8 cellular contexts compared by ENCODE assay signal in genomic region chr15:100338971-100339444, GRCh38. TPM values are rescaled to one million over a fixed set of nuclear protein-coding genes. Genes with fewer than 3 reads are reported as not detected.
A peak's percentile ranks its signal among the peaks of the same experiment; 100 is the strongest.
DNase-seq lines count a peak whose midpoint lies in the region; ATAC-seq and TF ChIP-seq lines count a peak whose summit lies in the region.

No MANE protein-coding gene starts in this region.

- CTCF ChIA-PET in GM10248 (lab: Yijun Ruan, JAX): interaction anchor here (1.2 to 6.0 kb wide), 6 partner anchors 9 to 1067 kb away, joined by 3 to 77 read pairs (median 5); no protein-coding TSS in a partner anchor

- no peaks in the 10 kb centered on the region for H3K79me2 ChIP-seq in Karpas-422 (ENCODE audit: low read length)

- DNase-seq in GM10248 (ENCODE audit: extremely low spot score) (no peak), Karpas-422 (peak; percentile 83), T follicular helper cell (ENCODE audit: low read depth) (peak; percentile 45), breast epithelium (ENCODE audit: low spot score in 2 of 2) (peak in 1 of 2 donors; percentile 72), inferior parietal cortex (ENCODE audit: extremely low spot score) (peak; percentile 80), mesenteric fat pad (ENCODE audit: low spot score) (no peak)
- peak; percentile 50 to 53 for DNase-seq in stimulated activated CD4-positive, alpha-beta T cell treated with anti-CD3 and anti-CD28 coated beads, Interleukin-2, amount 100 ng/mL, for 24 hours

- no peaks in the 10 kb centered on the region for H3K4me1 ChIP-seq in Karpas-422 (ENCODE audit: low read length)
- no peaks in the 10 kb centered on the region for H3K4me1 ChIP-seq in breast epithelium

- H3K27me3 ChIP-seq in Karpas-422 (ENCODE audit: low read length): no peaks in the 10 kb centered on the region
- H3K27me3 ChIP-seq in breast epithelium: no peaks in the 10 kb centered on the region

- TF ChIP-seq POLR2A in breast epithelium (IDR thresholded peaks at IDR 0.05): no peak

- H2AFZ ChIP-seq in Karpas-422 (ENCODE audit: low read length): no peak overlapping the region

- POLR2A ChIA-PET in GM10248 (lab: Yijun Ruan, JAX): no interaction called here

- H3K36me3 ChIP-seq in Karpas-422 (ENCODE audit: insufficient read depth, low read length): no peaks in the 10 kb centered on the region
- no peaks in the 10 kb centered on the region for H3K36me3 ChIP-seq in breast epithelium

- H3K9ac ChIP-seq in Karpas-422 (ENCODE audit: low read length): no peak overlapping the region

- peak; percentile 27 for TF ChIP-seq CTCF in GM10248 (IDR thresholded peaks at IDR 0.05; ENCODE audit: control extremely low read depth, extremely low read depth, low read depth, missing control alignments)
- TF ChIP-seq CTCF in breast epithelium (IDR thresholded peaks at IDR 0.05): peak; percentile 22 to 87 (median 83)

- no peak overlapping the region for H3K4me2 ChIP-seq in Karpas-422 (ENCODE audit: low read depth, low read length, poor library complexity, severe bottlenecking)

- ATAC-seq in GM19395 (IDR thresholded peaks at IDR 0.05; ENCODE audit: unreplicated experiment): no peak

- H3K9me3 ChIP-seq in Karpas-422 (ENCODE audit: low read length) (no peaks in the 10 kb centered on the region), breast epithelium (no peaks in the 10 kb centered on the region)

- no peaks in the 10 kb centered on the region for H3K9me2 ChIP-seq in Karpas-422 (replicated peaks; ENCODE audit: insufficient read depth, low read length)

- intact Hi-C loops in breast epithelium (cut with DNase I; ENCODE audit: low total_unique reads): loop anchor here (10.0 kb wide), 1 partner anchor 424 kb away; no protein-coding TSS in a partner anchor

- no peaks in the 10 kb centered on the region for H4K20me1 ChIP-seq in Karpas-422 (ENCODE audit: insufficient read depth, low read depth, low read length)

- no peak overlapping the region for H3K4me3 ChIP-seq in Karpas-422 (ENCODE audit: low read length)
- H3K4me3 ChIP-seq in breast epithelium: peak overlapping the region in 1 of 3 donors; percentile 7

- H3K27ac ChIP-seq in Karpas-422 (ENCODE audit: low read length) (no peak overlapping the region), breast epithelium (no peak overlapping the region)

RNA-seq across cellular contexts. Expression of gene ADAMTS17, which starts 2.8 kb away (rescaled TPM):
- not detected in 2 replicates for total RNA-seq in Karpas-422 (2014; rRNA removed; shearing (Covaris generic); ENCODE audit: low replicate concordance)
- total RNA-seq in breast epithelium (1 to 10 TPM; 5.1 to 8.0 (median 5.9) TPM), mesenteric fat pad (2.3 TPM)

Comparison
In these comparisons a context has a peak if more than half of its experiments do, and no peak if none do; other contexts are left out.
1. DNase-seq: peak in Karpas-422 (single experiment), T follicular helper cell (single experiment), inferior parietal cortex (single experiment) and stimulated activated CD4-positive, alpha-beta T cell treated with anti-CD3 and anti-CD28 coated beads, Interleukin-2, amount 100 ng/mL, for 24 hours (2 of 2); none in GM10248 (single experiment) and mesenteric fat pad (single experiment).